8 cellular contexts compared by ENCODE assay signal in the genomic region with DNA sequence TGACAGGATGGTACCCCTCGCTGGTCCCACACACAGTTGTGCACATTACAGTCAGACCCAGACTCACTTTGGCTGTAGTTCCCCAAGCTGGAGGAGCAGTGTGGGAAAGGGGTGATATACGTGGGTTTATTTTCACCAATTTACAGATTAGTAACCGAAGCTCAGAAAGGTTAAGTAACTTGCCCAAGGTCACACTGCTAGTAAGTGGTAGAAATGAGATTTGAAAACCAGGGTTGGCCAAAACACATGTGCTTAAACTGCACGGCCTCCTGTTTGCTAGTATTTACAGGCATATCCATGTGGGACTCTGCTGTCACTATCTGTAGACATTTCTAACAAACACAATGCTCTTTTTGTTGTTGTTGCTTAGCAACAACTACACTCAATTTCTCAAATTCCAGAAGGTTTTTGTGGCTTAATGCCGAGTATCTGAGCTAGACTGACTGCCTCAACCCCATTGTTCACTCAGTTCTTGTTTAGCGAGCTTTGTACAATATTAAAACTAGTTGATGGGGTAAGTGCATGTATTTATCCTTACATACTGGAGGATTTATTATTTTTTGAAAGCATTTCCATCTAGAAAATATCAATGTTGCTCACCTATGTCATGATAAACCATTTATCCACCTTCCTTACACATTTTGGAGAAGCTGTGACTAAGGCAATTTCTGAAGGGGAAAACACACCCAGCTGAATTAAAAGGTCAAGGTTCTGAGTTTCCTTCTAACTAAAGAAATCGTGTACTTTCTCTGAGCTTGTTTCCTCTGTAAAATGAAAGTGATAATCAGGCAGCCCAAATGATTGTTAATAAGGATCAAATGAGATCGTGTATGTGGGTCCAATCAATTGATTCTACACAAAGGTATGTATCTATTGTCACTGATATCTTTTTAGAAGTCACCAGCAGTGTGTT. TPM values are rescaled to one million over a fixed set of nuclear protein-coding genes. Genes with fewer than 3 reads are reported as not detected.
DNase-seq lines count a peak whose midpoint lies in the region; ATAC-seq and TF ChIP-seq lines count a peak whose summit lies in the region.

No MANE protein-coding gene starts in this region.

- no peak overlapping the region for H3K4me3 ChIP-seq in upper lobe of right lung

- no peaks in the 10 kb centered on the region for H3K36me3 ChIP-seq in upper lobe of right lung

- ATAC-seq in upper lobe of right lung (peak; percentile 28), GM19328 (IDR thresholded peaks at IDR 0.05; ENCODE audit: unreplicated experiment) (no peak)

- no peak for TF ChIP-seq CTCF in upper lobe of right lung (IDR thresholded peaks at IDR 0.05)

- no peaks in the 10 kb centered on the region for H3K27me3 ChIP-seq in upper lobe of right lung

- peak overlapping the region; percentile 55 for H3K27ac ChIP-seq in upper lobe of right lung

- H3K4me1 ChIP-seq in upper lobe of right lung = peaks cover 11% of the 10 kb centered on the region

- intact Hi-C loops in upper lobe of right lung (cut with DNase I) = no loop called here

- H3K9me3 ChIP-seq in upper lobe of right lung = no peaks in the 10 kb centered on the region

- peak; percentile 61 for DNase-seq in AG08396 (ENCODE audit: low spot score)
- peak; percentile 64 for DNase-seq in LoVo (ENCODE audit: low spot score)
- DNase-seq in central memory CD4-positive, alpha-beta T cell = peak; percentile 63
- DNase-seq in medulla oblongata (ENCODE audit: extremely low spot score) = peak; percentile 94
- DNase-seq in upper lobe of right lung = no peak
- no peak for DNase-seq in NCI-H128 (lab: John Stamatoyannopoulos, UW; ENCODE audit: unreplicated experiment)
- DNase-seq in DMS153 treated with DMSO at 0.1 percent for 48 hours (lab: John Stamatoyannopoulos, UW; ENCODE audit: unreplicated experiment) = no peak

RNA-seq across cellular contexts. Expression of a gene that starts 5.3 kb away (rescaled TPM):
- 25.1 TPM for total RNA-seq in upper lobe of right lung

RNA-seq across cellular contexts. Expression of a gene that starts 8.7 kb away (rescaled TPM):
- total RNA-seq in upper lobe of right lung = 26.7 TPM

RNA-seq across cellular contexts. Expression of a gene that starts 16.2 kb away (rescaled TPM):
- total RNA-seq in upper lobe of right lung = 149 TPM

RNA-seq across cellular contexts. Expression of a gene that starts 36.5 kb away (rescaled TPM):
- not detected for total RNA-seq in upper lobe of right lung

RNA-seq across cellular contexts. Expression of a gene that starts 57.6 kb away (rescaled TPM):
- not detected for total RNA-seq in upper lobe of right lung

Comparison
In these comparisons a context has a peak if more than half of its experiments do, and no peak if none do; other contexts are left out.
1. DNase-seq: peak in AG08396 (single experiment), LoVo (single experiment), central memory CD4-positive, alpha-beta T cell (single experiment) and medulla oblongata (single experiment); none in upper lobe of right lung (single experiment), NCI-H128 (single experiment) and DMS153 treated with DMSO at 0.1 percent for 48 hours (single experiment).